ENCODE assay signal across 1 cellular context in genomic region chr15:33086500-33087141, GRCh38.
TF ChIP-seq lines count a peak whose summit lies in the region.

No MANE protein-coding gene starts in this region.

TF ChIP-seq in HCT116, 20 proteins besides CTCF, POLR2A, EP300 and RAD21 (continued from another document):
- TF ChIP-seq ZBTB33 (IDR thresholded peaks at IDR 0.05; ENCODE audit: extremely low read depth, insufficient replicate concordance, low read length) (no peak), ZFX (IDR thresholded peaks at IDR 0.05) (no peak)
